Comparison of ENCODE assay signal across 1 cellular context in the genomic region with DNA sequence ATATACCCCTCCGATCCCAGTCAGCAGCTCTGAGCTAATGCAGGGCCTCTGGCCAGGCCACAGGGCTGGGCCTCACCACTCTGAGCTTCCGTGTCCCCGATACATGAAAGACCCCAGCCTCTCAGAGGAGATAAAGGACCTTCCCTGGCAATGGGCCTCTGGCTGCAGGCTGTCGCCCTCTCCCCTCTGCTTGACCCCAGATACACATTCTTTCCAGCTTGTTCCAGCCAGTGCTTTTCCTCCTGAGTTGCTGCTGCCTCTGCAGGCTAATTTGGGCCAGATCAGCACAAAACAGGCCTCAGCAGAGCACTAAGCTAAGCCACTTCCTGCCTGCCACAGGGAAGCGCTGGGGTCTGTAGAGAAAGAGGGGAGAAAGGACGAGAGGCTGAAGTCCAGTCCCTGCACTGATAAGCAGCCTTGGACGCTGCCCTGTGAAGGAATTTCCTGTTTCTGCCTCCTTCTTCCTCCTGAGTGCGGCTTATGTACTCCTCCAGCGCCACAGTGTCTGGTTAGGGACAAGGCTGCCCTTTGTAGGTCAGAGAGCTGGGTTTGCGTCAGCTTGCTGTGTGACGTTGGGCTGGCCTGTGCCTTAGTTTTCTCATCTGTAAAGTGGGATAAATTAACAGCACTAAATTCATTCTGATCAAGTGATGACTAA.
TF ChIP-seq lines count a peak whose summit lies in the region.

No MANE protein-coding gene starts in this region.

TF ChIP-seq in HepG2, 621 proteins besides CTCF, POLR2A, EP300 and RAD21 (continued from another document and continues in another):
- TF ChIP-seq, protein P1, sequence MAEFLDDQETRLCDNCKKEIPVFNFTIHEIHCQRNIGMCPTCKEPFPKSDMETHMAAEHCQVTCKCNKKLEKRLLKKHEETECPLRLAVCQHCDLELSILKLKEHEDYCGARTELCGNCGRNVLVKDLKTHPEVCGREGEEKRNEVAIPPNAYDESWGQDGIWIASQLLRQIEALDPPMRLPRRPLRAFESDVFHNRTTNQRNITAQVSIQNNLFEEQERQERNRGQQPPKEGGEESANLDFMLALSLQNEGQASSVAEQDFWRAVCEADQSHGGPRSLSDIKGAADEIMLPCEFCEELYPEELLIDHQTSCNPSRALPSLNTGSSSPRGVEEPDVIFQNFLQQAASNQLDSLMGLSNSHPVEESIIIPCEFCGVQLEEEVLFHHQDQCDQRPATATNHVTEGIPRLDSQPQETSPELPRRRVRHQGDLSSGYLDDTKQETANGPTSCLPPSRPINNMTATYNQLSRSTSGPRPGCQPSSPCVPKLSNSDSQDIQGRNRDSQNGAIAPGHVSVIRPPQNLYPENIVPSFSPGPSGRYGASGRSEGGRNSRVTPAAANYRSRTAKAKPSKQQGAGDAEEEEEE (CRISPR knock-in tag; IDR thresholded peaks at IDR 0.05; ENCODE audit: borderline replicate concordance): no peak
- peak; percentile 82 for TF ChIP-seq ZNF883 (CRISPR knock-in tag; IDR thresholded peaks at IDR 0.05; ENCODE audit: not compliant biosample characterization)
- TF ChIP-seq, protein P2, sequence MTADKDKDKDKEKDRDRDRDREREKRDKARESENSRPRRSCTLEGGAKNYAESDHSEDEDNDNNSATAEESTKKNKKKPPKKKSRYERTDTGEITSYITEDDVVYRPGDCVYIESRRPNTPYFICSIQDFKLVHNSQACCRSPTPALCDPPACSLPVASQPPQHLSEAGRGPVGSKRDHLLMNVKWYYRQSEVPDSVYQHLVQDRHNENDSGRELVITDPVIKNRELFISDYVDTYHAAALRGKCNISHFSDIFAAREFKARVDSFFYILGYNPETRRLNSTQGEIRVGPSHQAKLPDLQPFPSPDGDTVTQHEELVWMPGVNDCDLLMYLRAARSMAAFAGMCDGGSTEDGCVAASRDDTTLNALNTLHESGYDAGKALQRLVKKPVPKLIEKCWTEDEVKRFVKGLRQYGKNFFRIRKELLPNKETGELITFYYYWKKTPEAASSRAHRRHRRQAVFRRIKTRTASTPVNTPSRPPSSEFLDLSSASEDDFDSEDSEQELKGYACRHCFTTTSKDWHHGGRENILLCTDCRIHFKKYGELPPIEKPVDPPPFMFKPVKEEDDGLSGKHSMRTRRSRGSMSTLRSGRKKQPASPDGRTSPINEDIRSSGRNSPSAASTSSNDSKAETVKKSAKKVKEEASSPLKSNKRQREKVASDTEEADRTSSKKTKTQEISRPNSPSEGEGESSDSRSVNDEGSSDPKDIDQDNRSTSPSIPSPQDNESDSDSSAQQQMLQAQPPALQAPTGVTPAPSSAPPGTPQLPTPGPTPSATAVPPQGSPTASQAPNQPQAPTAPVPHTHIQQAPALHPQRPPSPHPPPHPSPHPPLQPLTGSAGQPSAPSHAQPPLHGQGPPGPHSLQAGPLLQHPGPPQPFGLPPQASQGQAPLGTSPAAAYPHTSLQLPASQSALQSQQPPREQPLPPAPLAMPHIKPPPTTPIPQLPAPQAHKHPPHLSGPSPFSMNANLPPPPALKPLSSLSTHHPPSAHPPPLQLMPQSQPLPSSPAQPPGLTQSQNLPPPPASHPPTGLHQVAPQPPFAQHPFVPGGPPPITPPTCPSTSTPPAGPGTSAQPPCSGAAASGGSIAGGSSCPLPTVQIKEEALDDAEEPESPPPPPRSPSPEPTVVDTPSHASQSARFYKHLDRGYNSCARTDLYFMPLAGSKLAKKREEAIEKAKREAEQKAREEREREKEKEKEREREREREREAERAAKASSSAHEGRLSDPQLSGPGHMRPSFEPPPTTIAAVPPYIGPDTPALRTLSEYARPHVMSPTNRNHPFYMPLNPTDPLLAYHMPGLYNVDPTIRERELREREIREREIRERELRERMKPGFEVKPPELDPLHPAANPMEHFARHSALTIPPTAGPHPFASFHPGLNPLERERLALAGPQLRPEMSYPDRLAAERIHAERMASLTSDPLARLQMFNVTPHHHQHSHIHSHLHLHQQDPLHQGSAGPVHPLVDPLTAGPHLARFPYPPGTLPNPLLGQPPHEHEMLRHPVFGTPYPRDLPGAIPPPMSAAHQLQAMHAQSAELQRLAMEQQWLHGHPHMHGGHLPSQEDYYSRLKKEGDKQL (CRISPR knock-in tag; IDR thresholded peaks at IDR 0.05; ENCODE audit: low read depth): no peak
- no peak for TF ChIP-seq ARNT (IDR thresholded peaks at IDR 0.05)
- TF ChIP-seq ZNF878 (CRISPR knock-in tag; IDR thresholded peaks at IDR 0.05): peak; percentile 62; the same call in 1 of the 2 replicates
- no peak for TF ChIP-seq ZNF20 (CRISPR knock-in tag; IDR thresholded peaks at IDR 0.05)
- TF ChIP-seq, protein P3, sequence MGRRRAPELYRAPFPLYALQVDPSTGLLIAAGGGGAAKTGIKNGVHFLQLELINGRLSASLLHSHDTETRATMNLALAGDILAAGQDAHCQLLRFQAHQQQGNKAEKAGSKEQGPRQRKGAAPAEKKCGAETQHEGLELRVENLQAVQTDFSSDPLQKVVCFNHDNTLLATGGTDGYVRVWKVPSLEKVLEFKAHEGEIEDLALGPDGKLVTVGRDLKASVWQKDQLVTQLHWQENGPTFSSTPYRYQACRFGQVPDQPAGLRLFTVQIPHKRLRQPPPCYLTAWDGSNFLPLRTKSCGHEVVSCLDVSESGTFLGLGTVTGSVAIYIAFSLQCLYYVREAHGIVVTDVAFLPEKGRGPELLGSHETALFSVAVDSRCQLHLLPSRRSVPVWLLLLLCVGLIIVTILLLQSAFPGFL (CRISPR knock-in tag; IDR thresholded peaks at IDR 0.05): no peak
- TF ChIP-seq, protein P4, sequence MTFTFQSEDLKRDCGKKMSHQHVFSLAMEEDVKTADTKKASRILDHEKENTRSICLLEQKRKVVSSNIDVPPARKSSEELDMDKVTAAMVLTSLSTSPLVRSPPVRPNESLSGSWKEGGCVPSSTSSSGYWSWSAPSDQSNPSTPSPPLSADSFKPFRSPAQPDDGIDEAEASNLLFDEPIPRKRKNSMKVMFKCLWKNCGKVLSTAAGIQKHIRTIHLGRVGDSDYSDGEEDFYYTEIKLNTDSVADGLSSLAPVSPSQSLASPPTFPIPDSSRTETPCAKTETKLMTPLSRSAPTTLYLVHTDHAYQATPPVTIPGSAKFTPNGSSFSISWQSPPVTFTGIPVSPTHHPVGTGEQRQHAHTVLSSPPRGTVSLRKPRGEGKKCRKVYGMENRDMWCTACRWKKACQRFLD (CRISPR knock-in tag; IDR thresholded peaks at IDR 0.05; ENCODE audit: borderline replicate concordance): no peak
- TF ChIP-seq HNRNPUL1 (IDR thresholded peaks at IDR 0.05; ENCODE audit: low read depth, low read length): no peak
- TF ChIP-seq SPEN (CRISPR knock-in tag; IDR thresholded peaks at IDR 0.05; ENCODE audit: low read depth): no peak; the same call in none of the 2 replicates
- no peak for TF ChIP-seq EED (CRISPR knock-in tag; IDR thresholded peaks at IDR 0.05)
- no peak for TF ChIP-seq TCF7L2 (IDR thresholded peaks at IDR 0.05; ENCODE audit: low read depth, low read length)
- TF ChIP-seq GLI4 (CRISPR knock-in tag; IDR thresholded peaks at IDR 0.05; ENCODE audit: borderline replicate concordance): peak; percentile 84; the same call in 1 of the 2 replicates
- TF ChIP-seq, protein P5, sequence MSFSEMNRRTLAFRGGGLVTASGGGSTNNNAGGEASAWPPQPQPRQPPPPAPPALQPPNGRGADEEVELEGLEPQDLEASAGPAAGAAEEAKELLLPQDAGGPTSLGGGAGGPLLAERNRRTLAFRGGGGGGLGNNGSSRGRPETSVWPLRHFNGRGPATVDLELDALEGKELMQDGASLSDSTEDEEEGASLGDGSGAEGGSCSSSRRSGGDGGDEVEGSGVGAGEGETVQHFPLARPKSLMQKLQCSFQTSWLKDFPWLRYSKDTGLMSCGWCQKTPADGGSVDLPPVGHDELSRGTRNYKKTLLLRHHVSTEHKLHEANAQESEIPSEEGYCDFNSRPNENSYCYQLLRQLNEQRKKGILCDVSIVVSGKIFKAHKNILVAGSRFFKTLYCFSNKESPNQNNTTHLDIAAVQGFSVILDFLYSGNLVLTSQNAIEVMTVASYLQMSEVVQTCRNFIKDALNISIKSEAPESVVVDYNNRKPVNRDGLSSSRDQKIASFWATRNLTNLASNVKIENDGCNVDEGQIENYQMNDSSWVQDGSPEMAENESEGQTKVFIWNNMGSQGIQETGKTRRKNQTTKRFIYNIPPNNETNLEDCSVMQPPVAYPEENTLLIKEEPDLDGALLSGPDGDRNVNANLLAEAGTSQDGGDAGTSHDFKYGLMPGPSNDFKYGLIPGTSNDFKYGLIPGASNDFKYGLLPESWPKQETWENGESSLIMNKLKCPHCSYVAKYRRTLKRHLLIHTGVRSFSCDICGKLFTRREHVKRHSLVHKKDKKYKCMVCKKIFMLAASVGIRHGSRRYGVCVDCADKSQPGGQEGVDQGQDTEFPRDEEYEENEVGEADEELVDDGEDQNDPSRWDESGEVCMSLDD (CRISPR knock-in tag; IDR thresholded peaks at IDR 0.05; ENCODE audit: borderline replicate concordance): peak; percentile 9; the same call in 1 of the 2 replicates
- peak; percentile 81 for TF ChIP-seq ESRRA (CRISPR knock-in tag; IDR thresholded peaks at IDR 0.05; ENCODE audit: low read depth)
- 0 out of 2 replicates have a peak, but pooled peaks have one; percentile 35 for TF ChIP-seq ERF (CRISPR knock-in tag; IDR thresholded peaks at IDR 0.05)
- TF ChIP-seq, protein P6, sequence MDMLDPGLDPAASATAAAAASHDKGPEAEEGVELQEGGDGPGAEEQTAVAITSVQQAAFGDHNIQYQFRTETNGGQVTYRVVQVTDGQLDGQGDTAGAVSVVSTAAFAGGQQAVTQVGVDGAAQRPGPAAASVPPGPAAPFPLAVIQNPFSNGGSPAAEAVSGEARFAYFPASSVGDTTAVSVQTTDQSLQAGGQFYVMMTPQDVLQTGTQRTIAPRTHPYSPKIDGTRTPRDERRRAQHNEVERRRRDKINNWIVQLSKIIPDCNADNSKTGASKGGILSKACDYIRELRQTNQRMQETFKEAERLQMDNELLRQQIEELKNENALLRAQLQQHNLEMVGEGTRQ (IDR thresholded peaks at IDR 0.05; ENCODE audit: low read depth, low read length): no peak
- TF ChIP-seq, protein P6 (CRISPR knock-in tag; IDR thresholded peaks at IDR 0.05; ENCODE audit: borderline replicate concordance): no peak
- TF ChIP-seq ZKSCAN1 (IDR thresholded peaks at IDR 0.05; ENCODE audit: low read length): no peak
- TF ChIP-seq, protein P7, sequence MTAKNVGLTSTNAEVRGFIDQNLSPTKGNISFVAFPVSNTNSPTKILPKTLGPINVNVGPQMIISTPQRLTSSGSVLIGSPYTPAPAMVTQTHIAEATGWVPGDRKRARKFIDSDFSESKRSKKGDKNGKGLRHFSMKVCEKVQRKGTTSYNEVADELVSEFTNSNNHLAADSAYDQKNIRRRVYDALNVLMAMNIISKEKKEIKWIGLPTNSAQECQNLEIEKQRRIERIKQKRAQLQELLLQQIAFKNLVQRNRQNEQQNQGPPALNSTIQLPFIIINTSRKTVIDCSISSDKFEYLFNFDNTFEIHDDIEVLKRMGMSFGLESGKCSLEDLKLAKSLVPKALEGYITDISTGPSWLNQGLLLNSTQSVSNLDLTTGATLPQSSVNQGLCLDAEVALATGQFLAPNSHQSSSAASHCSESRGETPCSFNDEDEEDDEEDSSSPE (CRISPR knock-in tag; IDR thresholded peaks at IDR 0.05): no peak
- TF ChIP-seq ARNT2 (CRISPR knock-in tag; IDR thresholded peaks at IDR 0.05; ENCODE audit: low read depth): no peak; the same call in 1 of the 2 replicates
- TF ChIP-seq, protein P8, sequence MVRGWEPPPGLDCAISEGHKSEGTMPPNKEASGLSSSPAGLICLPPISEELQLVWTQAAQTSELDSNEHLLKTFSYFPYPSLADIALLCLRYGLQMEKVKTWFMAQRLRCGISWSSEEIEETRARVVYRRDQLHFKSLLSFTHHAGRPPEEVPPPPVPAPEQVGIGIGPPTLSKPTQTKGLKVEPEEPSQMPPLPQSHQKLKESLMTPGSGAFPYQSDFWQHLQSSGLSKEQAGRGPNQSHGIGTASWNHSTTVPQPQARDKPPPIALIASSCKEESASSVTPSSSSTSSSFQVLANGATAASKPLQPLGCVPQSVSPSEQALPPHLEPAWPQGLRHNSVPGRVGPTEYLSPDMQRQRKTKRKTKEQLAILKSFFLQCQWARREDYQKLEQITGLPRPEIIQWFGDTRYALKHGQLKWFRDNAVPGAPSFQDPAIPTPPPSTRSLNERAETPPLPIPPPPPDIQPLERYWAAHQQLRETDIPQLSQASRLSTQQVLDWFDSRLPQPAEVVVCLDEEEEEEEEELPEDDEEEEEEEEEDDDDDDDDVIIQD (CRISPR knock-in tag; IDR thresholded peaks at IDR 0.05; ENCODE audit: low read depth): peak; percentile 48; the same call in 1 of the 2 replicates
- peak; percentile 19; the same call in 1 of the 2 replicates for TF ChIP-seq HMG20B (CRISPR knock-in tag; conservative IDR thresholded peaks at IDR 0.05)
- no peak for TF ChIP-seq ONECUT2 (CRISPR knock-in tag; IDR thresholded peaks at IDR 0.05)
- TF ChIP-seq MAZ (IDR thresholded peaks at IDR 0.05; ENCODE audit: borderline replicate concordance, low read depth, low read length): no peak; the same call in 1 of the 2 replicates
- TF ChIP-seq MAZ (CRISPR knock-in tag; IDR thresholded peaks at IDR 0.05; ENCODE audit: low read depth): no peak
- no peak for TF ChIP-seq SP2 (CRISPR knock-in tag; IDR thresholded peaks at IDR 0.05)
- no peak for TF ChIP-seq ZNF660 (CRISPR knock-in tag; IDR thresholded peaks at IDR 0.05; ENCODE audit: borderline replicate concordance, low read depth)
- TF ChIP-seq NFE2 (CRISPR knock-in tag; IDR thresholded peaks at IDR 0.05): no peak
- peak; percentile 78; the same call in 1 of the 2 replicates for TF ChIP-seq MIER3 (CRISPR knock-in tag; IDR thresholded peaks at IDR 0.05; ENCODE audit: borderline replicate concordance)
